Comparison of ENCODE assay signal across 8 cellular contexts in genomic region chr3:15812183-15812582, GRCh38. TPM values are rescaled to one million over a fixed set of nuclear protein-coding genes. Genes with fewer than 3 reads are reported as not detected.
DNase-seq lines count a peak whose midpoint lies in the region; ATAC-seq and TF ChIP-seq lines count a peak whose summit lies in the region.

No MANE protein-coding gene starts in this region.

- H3K9me3 ChIP-seq in GM23248 (ENCODE audit: low read depth): no peaks in the 10 kb centered on the region
- no peaks in the 10 kb centered on the region for H3K9me3 ChIP-seq in lower lobe of right lung

- no peaks in the 10 kb centered on the region for H3K9me3 Mint-ChIP-seq in activated T-cell treated with anti-CD3 and anti-CD28 coated beads, Interleukin-2, amount 50 U/mL, for 4 hours

- H3K4me3 Mint-ChIP-seq in activated T-cell treated with anti-CD3 and anti-CD28 coated beads, Interleukin-2, amount 50 U/mL, for 4 hours: no peak overlapping the region

- H3K27me3 Mint-ChIP-seq in activated T-cell treated with anti-CD3 and anti-CD28 coated beads, Interleukin-2, amount 50 U/mL, for 4 hours (ENCODE audit: low read depth): no peaks in the 10 kb centered on the region

- in situ Hi-C loops in GM23248 (cut with MboI): no loop called here

- peak; percentile 51 for TF ChIP-seq CTCF in lower lobe of right lung (IDR thresholded peaks at IDR 0.05)

- no peaks in the 10 kb centered on the region for H4K20me1 ChIP-seq in GM23248 (ENCODE audit: insufficient read depth)

- peaks cover 31% of the 10 kb centered on the region for H3K4me1 Mint-ChIP-seq in activated T-cell treated with anti-CD3 and anti-CD28 coated beads, Interleukin-2, amount 50 U/mL, for 4 hours (ENCODE audit: low read depth)

- no peaks in the 10 kb centered on the region for H3K9me2 ChIP-seq in GM23248 (ENCODE audit: insufficient read depth)

- ATAC-seq in lower lobe of right lung (no peak), HG03457 (IDR thresholded peaks at IDR 0.05; ENCODE audit: unreplicated experiment) (no peak)
- no peak for ATAC-seq in activated T-cell treated with anti-CD3 and anti-CD28 coated beads, Interleukin-2, amount 50 U/mL, for 4 hours

- no peak overlapping the region for H3K4me2 ChIP-seq in GM23248 (ENCODE audit: unreplicated experiment)

- DNase-seq in Ammon's horn (ENCODE audit: low spot score) (peak; percentile 22), GM23248 (peak; percentile 65), astrocyte of the hippocampus (ENCODE audit: low read depth, low spot score) (peak; percentile 37), lower lobe of right lung (no peak), NCI-H187 (lab: John Stamatoyannopoulos, UW) (no peak)
- DNase-seq in activated T-cell treated with anti-CD3 and anti-CD28 coated beads, Interleukin-2, amount 50 U/mL, for 4 hours: no peak
- no peak for DNase-seq in activated CD4-positive, CD25-positive, alpha-beta regulatory T cell treated with anti-CD3 and anti-CD28 coated beads, Interleukin-2, amount 50 U/mL, for 72 hours

- H3K36me3 ChIP-seq in GM23248 (ENCODE audit: low read depth): no peaks in the 10 kb centered on the region
- no peaks in the 10 kb centered on the region for H3K36me3 ChIP-seq in lower lobe of right lung

- peaks cover 41% of the 10 kb centered on the region for H3K79me2 ChIP-seq in GM23248 (ENCODE audit: insufficient read depth)

- H3K4me1 ChIP-seq in GM23248 (ENCODE audit: insufficient read depth) (peaks cover 11% of the 10 kb centered on the region; the same call in 1 of the 2 replicates), lower lobe of right lung (peaks cover 27% of the 10 kb centered on the region)

- no peaks in the 10 kb centered on the region for H3F3A ChIP-seq in GM23248 (ENCODE audit: insufficient read depth)

- 86 to 89% methylated on average over 1 of the region's 1 CpG for WGBS in GM23248 (ENCODE audit: low coverage in 1 of 2, low lambda C conversion rate in 2 of 2, missing lambda C conversion rate in 2 of 2), 2 experiments

- H3K27me3 ChIP-seq in GM23248 (replicated peaks; ENCODE audit: insufficient read depth): no peaks in the 10 kb centered on the region
- no peaks in the 10 kb centered on the region for H3K27me3 ChIP-seq in lower lobe of right lung (ENCODE audit: low read depth)

- H3K36me3 Mint-ChIP-seq in activated T-cell treated with anti-CD3 and anti-CD28 coated beads, Interleukin-2, amount 50 U/mL, for 4 hours (ENCODE audit: insufficient read depth): no peaks in the 10 kb centered on the region

- peak overlapping the region; percentile 11; the same call in 1 of the 2 replicates for H3K9ac ChIP-seq in GM23248

- H2AFZ ChIP-seq in GM23248: peak overlapping the region; percentile 27; the same call in 1 of the 2 replicates

- H3K27ac ChIP-seq in GM23248 (no peak overlapping the region), lower lobe of right lung (no peak overlapping the region)

- intact Hi-C loops in lower lobe of right lung (cut with DNase I): no loop called here

- H3K4me3 ChIP-seq in GM23248 (no peak overlapping the region), lower lobe of right lung (no peak overlapping the region)

RNA-seq across cellular contexts. Expression of gene ANKRD28, which starts 14.4 kb away (rescaled TPM):
- 55.6 and 68.9 TPM in 2 replicates for total RNA-seq in GM23248 (2014; rRNA removed; shearing (Covaris generic))
- polyA plus RNA-seq in GM23248 (2016; fragmentation: Nextera tagmentation; extraction: Ambion mirVana): 22.6 and 23.1 TPM in 2 replicates
- total RNA-seq in lower lobe of right lung: 57.2 TPM
- 10 to 100 TPM; 30.8 to 37.2 (median 32.2) TPM for total RNA-seq in activated T-cell treated with anti-CD3 and anti-CD28 coated beads, Interleukin-2, amount 50 U/mL, for 4 hours

Comparison
In these comparisons a context has a peak if more than half of its experiments do, and no peak if none do; other contexts are left out.
1. DNase-seq: peak in Ammon's horn (single experiment), GM23248 (single experiment) and astrocyte of the hippocampus (single experiment); none in lower lobe of right lung (single experiment), activated T-cell treated with anti-CD3 and anti-CD28 coated beads, Interleukin-2, amount 50 U/mL, for 4 hours (single experiment), NCI-H187 (0 of 2) and activated CD4-positive, CD25-positive, alpha-beta regulatory T cell treated with anti-CD3 and anti-CD28 coated beads, Interleukin-2, amount 50 U/mL, for 72 hours (single experiment).